1 cellular context compared by ENCODE assay signal in genomic region chr10:126684171-126684745, GRCh38.
TF ChIP-seq lines count a peak whose summit lies in the region.

No MANE protein-coding gene starts in this region.

TF ChIP-seq in GM23338, 12 proteins besides CTCF, POLR2A, EP300 and RAD21 (continued from another document):
- TF ChIP-seq ZNF462 (CRISPR knock-in tag; IDR thresholded peaks at IDR 0.05) = no peak
- no peak for TF ChIP-seq NANOG (IDR thresholded peaks at IDR 0.05; ENCODE audit: borderline replicate concordance)
- no peak for TF ChIP-seq ZNF331 (CRISPR knock-in tag; IDR thresholded peaks at IDR 0.05; ENCODE audit: low read depth)
- TF ChIP-seq STAT1 (IDR thresholded peaks at IDR 0.05; ENCODE audit: unreplicated experiment) = no peak
- TF ChIP-seq JUNB (IDR thresholded peaks at IDR 0.05; ENCODE audit: unreplicated experiment) = no peak
- TF ChIP-seq POLR2AphosphoS5 (IDR thresholded peaks at IDR 0.05; ENCODE audit: low read depth) = no peak
- no peak for TF ChIP-seq EZH2 (IDR thresholded peaks at IDR 0.05; ENCODE audit: low read depth, unreplicated experiment)
- no peak for TF ChIP-seq ZNF114 (CRISPR knock-in tag; IDR thresholded peaks at IDR 0.05)
- TF ChIP-seq EZH2phosphoT487 (IDR thresholded peaks at IDR 0.05; ENCODE audit: unreplicated experiment) = no peak
- no peak for TF ChIP-seq REST (IDR thresholded peaks at IDR 0.05; ENCODE audit: unreplicated experiment)
TF ChIP-seq in GM23338: peak in this region for 0.
